Comparison of ENCODE assay signal across 18 cellular contexts in genomic region chr5:116142495-116142894, GRCh38. TPM values are rescaled to one million over a fixed set of nuclear protein-coding genes. Genes with fewer than 3 reads are reported as not detected.
A peak's percentile ranks its signal among the peaks of the same experiment; 100 is the strongest.
DNase-seq lines count a peak whose midpoint lies in the region; ATAC-seq, FAIRE-seq and TF ChIP-seq lines count a peak whose summit lies in the region.
"Had no signal": no experiment of that assay in that cellular context is flagged by ENCODE, and none has a peak within 500 bp of the region (broad histone marks: within the 10 kb centered on the region; RNA-seq: fewer than 3 reads in every experiment).

No MANE protein-coding gene starts in this region.

- H3K9me3 ChIP-seq in OCI-LY7 (ENCODE audit: low read length), result no peaks in the 10 kb centered on the region
- no peaks in the 10 kb centered on the region for H3K9me3 ChIP-seq in osteoblast (ENCODE audit: low read depth, low read length)
- H3K9me3 ChIP-seq in mammary epithelial cell (replicated peaks; ENCODE audit: insufficient read depth, low read length), result no peaks in the 10 kb centered on the region

- H3K27ac ChIP-seq in OCI-LY7 (ENCODE audit: low read depth, low read length, poor library complexity, severe bottlenecking), result no peak overlapping the region
- H3K27ac ChIP-seq in osteoblast (ENCODE audit: low read depth, low read length), result no peak overlapping the region
- H3K27ac ChIP-seq in mammary epithelial cell (ENCODE audit: insufficient read depth, low read depth, low read length), result no peak overlapping the region

- 98% methylated on average over 3 of the region's 3 CpGs for whole genome bisulfite sequencing in mammary epithelial cell (ENCODE audit: low coverage, missing lambda C conversion rate)

- no peaks in the 10 kb centered on the region for H3K9me2 ChIP-seq in OCI-LY7 (ENCODE audit: insufficient read depth, low read length)

- no peak overlapping the region for H2AFZ ChIP-seq in OCI-LY7 (ENCODE audit: low read length)
- no peak overlapping the region for H2AFZ ChIP-seq in osteoblast (ENCODE audit: low read length)
- H2AFZ ChIP-seq in mammary epithelial cell (ENCODE audit: low read depth, low read length), result no peak overlapping the region

- CTCF ChIA-PET in OCI-LY7 (lab: Charles Lee; ENCODE audit: unreplicated experiment), result no interaction called here
- CTCF ChIA-PET in mammary epithelial cell (lab: Charles Lee; ENCODE audit: low non-redundant PET), result no interaction called here

- intact Hi-C loops in OCI-LY7 (cut with micrococcal nuclease; ENCODE audit: unreplicated experiment) (no loop called here), mammary epithelial cell (cut with micrococcal nuclease) (no loop called here)

- no TSS peak for BruUV-seq in OCI-LY7 (replicated peaks; lab: Mats Ljungman, UMichigan)
- no TSS peak for BruUV-seq in mammary epithelial cell (replicated peaks; lab: Mats Ljungman, UMichigan)

- peak; percentile 69 for FAIRE-seq in G401.6 (lab: Jason Lieb, UNC)
- FAIRE-seq: GM12892, GM18507, H54 had no signal

- H3K4me1 ChIP-seq in OCI-LY7 (ENCODE audit: insufficient read depth, low read length, poor library complexity, severe bottlenecking) (no peaks in the 10 kb centered on the region), osteoblast (ENCODE audit: insufficient read depth, low read length) (peaks cover 4% of the 10 kb centered on the region), mammary epithelial cell (ENCODE audit: insufficient read depth, low read length) (no peaks in the 10 kb centered on the region)

- TF ChIP-seq CTCF in OCI-LY7 (conservative IDR thresholded peaks at IDR 0.05; ENCODE audit: low read length) (peak; percentile 38), endothelial cell (IDR thresholded peaks at IDR 0.05; ENCODE audit: unreplicated experiment) (peak; percentile 64), osteoblast (IDR thresholded peaks at IDR 0.05; ENCODE audit: extremely low read depth, low read depth, low read length) (peak; percentile 5), mammary epithelial cell (conservative IDR thresholded peaks at IDR 0.05 in 1 of 2, IDR thresholded peaks at IDR 0.05 in 1 of 2; ENCODE audit: extremely low read depth in 1 of 2, insufficient read depth in 1 of 2, low read depth in 1 of 2, low read length in 2 of 2) (no peak)

- H3K27me3 Mint-ChIP-seq in endothelial cell (ENCODE audit: unreplicated experiment), result no peaks in the 10 kb centered on the region

- POLR2A ChIA-PET in OCI-LY7 (lab: Charles Lee), result no interaction called here

- no peak overlapping the region for H3K4me2 ChIP-seq in OCI-LY7 (ENCODE audit: low read length)
- no peak overlapping the region for H3K4me2 ChIP-seq in osteoblast (ENCODE audit: insufficient read depth, low read length)
- no peak overlapping the region for H3K4me2 ChIP-seq in mammary epithelial cell (ENCODE audit: insufficient read depth, low read depth, low read length)

- H3K36me3 ChIP-seq in OCI-LY7 (ENCODE audit: insufficient read depth, low read length), result no peaks in the 10 kb centered on the region
- H3K36me3 ChIP-seq in osteoblast (ENCODE audit: insufficient read depth, low read length), result no peaks in the 10 kb centered on the region
- peaks cover 2% of the 10 kb centered on the region for H3K36me3 ChIP-seq in mammary epithelial cell (ENCODE audit: insufficient read depth, low read length)

- no peaks in the 10 kb centered on the region for H3K9me3 Mint-ChIP-seq in endothelial cell (ENCODE audit: unreplicated experiment)
- H3K9me3 Mint-ChIP-seq: CD8-positive, alpha-beta T cell had no signal

- in situ Hi-C loops in mammary epithelial cell (cut with MboI; ENCODE audit: low sequenced_read_pairs in 2 of 2), result loop anchor here (25.0 kb wide), 2 partner anchors 420 to 795 kb away; partner anchors contain the start of gene SEMA6A (in 1 of the 2)

- no peaks in the 10 kb centered on the region for H3K27me3 ChIP-seq in osteoblast (ENCODE audit: insufficient read depth, low read length)
- no peaks in the 10 kb centered on the region for H3K27me3 ChIP-seq in mammary epithelial cell (ENCODE audit: insufficient read depth, low read length)

- no peak overlapping the region for H3K9ac ChIP-seq in mammary epithelial cell (ENCODE audit: insufficient read depth, low read length)

- H3K4me3 ChIP-seq in OCI-LY7 (ENCODE audit: low read depth, low read length, poor library complexity, severe bottlenecking) (no peak overlapping the region), osteoblast (ENCODE audit: insufficient read depth, low read length) (no peak overlapping the region), mammary epithelial cell (replicated peaks in 1 of 3; ENCODE audit: insufficient read depth in 1 of 3, low read depth in 2 of 3, low read length in 3 of 3) (no peak overlapping the region)

- no peak overlapping the region for H3K4me3 Mint-ChIP-seq in endothelial cell (ENCODE audit: unreplicated experiment)
- H3K4me3 Mint-ChIP-seq: CD8-positive, alpha-beta T cell had no signal

- no peaks in the 10 kb centered on the region for H3K36me3 Mint-ChIP-seq in endothelial cell (ENCODE audit: low read depth, unreplicated experiment)

- dilution Hi-C loops in mammary epithelial cell (cut with HindIII; ENCODE audit: low sequenced_read_pairs), result no loop called here

- H3K27ac Mint-ChIP-seq in endothelial cell (ENCODE audit: unreplicated experiment), result no peak overlapping the region
- H3K27ac Mint-ChIP-seq: CD8-positive, alpha-beta T cell had no signal

- no peak for ATAC-seq in HG02870 (IDR thresholded peaks at IDR 0.05; ENCODE audit: unreplicated experiment)
- ATAC-seq: CD8-positive, alpha-beta T cell had no signal

- no peaks in the 10 kb centered on the region; the same call in 1 of the 2 replicates for H4K20me1 ChIP-seq in OCI-LY7 (ENCODE audit: insufficient read depth, low read length)
- H4K20me1 ChIP-seq in osteoblast (ENCODE audit: insufficient read depth, low read length), result no peaks in the 10 kb centered on the region
- no peaks in the 10 kb centered on the region for H4K20me1 ChIP-seq in mammary epithelial cell (ENCODE audit: insufficient read depth, low read length)

- no peaks in the 10 kb centered on the region for H3K79me2 ChIP-seq in OCI-LY7 (ENCODE audit: insufficient read depth, low read depth, low read length)
- peaks cover 2% of the 10 kb centered on the region for H3K79me2 ChIP-seq in osteoblast (ENCODE audit: insufficient read depth, low read length)
- H3K79me2 ChIP-seq in mammary epithelial cell (ENCODE audit: insufficient read depth, low read length), result no peaks in the 10 kb centered on the region

- DNase-seq in OCI-LY7 (ENCODE audit: low spot score) (no peak), endothelial cell (ENCODE audit: low spot score) (no peak), osteoblast (ENCODE audit: insufficient read length, low spot score, missing footprints) (no peak), mammary epithelial cell (no peak), DMS114 treated with DMSO at 0.1 percent for 48 hours (lab: John Stamatoyannopoulos, UW; ENCODE audit: unreplicated experiment) (no peak), KG1 (lab: John Stamatoyannopoulos, UW) (no peak)
- DNase-seq: Calu3; CD8-positive, alpha-beta T cell; NCI-H1105; NCI-H2081 treated with DMSO at 0.1 percent for 48 hours; NCI-H748 treated with DMSO at 0.1 percent for 48 hours; OCI-M1; Right ventricle myocardium superior had no signal

- H3K4me1 Mint-ChIP-seq in endothelial cell (ENCODE audit: unreplicated experiment), result peaks cover 3% of the 10 kb centered on the region

RNA-seq across cellular contexts. Expression of gene COMMD10, which starts 57.7 kb away (rescaled TPM):
- total RNA-seq in OCI-LY7 (2014; rRNA removed; shearing (Covaris generic)), result 11.0 and 15.7 TPM in 2 replicates
- 11.7 and 15.0 TPM in 2 replicates for total RNA-seq in OCI-LY7 (2022)
- 27.8 TPM for total RNA-seq in endothelial cell (ENCODE audit: unreplicated experiment)
- total RNA-seq in osteoblast, result 29.7 and 30.4 TPM in 2 replicates
- 10 to 100 TPM; 17.0 to 26.7 TPM for total RNA-seq in mammary epithelial cell
- polyA plus RNA-seq in mammary epithelial cell, result 7.0 TPM
- 7.6 TPM for polyA minus RNA-seq in mammary epithelial cell

Comparison
In these comparisons a context has a peak if more than half of its experiments do, and no peak if none do; other contexts are left out.
1. CTCF ChIP-seq: peak in OCI-LY7 (single experiment), endothelial cell (single experiment) and osteoblast (single experiment); none in mammary epithelial cell (0 of 2).